ENCODE assay signal across 8 cellular contexts in the genomic region with DNA sequence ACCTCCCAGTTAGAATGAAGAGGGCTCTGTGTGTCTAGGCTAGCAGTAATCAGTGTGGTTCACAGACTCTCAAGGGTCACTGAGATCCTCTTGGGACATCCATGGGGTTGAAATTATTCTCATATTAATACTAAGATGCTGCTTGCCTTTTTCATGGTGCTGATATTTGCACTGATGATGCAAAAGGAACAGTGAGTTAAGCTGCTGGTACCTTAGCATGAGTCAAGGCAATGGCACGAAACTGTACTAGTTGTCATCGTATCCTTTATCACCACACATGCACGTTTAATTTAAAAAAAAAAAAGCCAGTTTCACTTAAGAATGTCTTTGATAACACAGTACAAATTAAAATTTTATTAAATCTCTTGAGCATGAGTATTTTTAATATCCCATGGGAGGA.
"Had no signal": no experiment of that assay in that cellular context is flagged by ENCODE, and none has a peak within 500 bp of the region (broad histone marks: within the 10 kb centered on the region; RNA-seq: fewer than 3 reads in every experiment).

No MANE protein-coding gene starts in this region.

- DNase-seq: GDM1, GF-D8 had no signal

- FAIRE-seq: G401.6, GM12878, GM12891, GM12892, GM18507, GM19239 had no signal

- H3K4me3 ChIP-seq: GM12878 had no signal
